ENCODE assay signal across 25 cellular contexts in genomic region chr1:155034318-155035208, GRCh38. TPM values are rescaled to one million over a fixed set of nuclear protein-coding genes. Genes with fewer than 3 reads are reported as not detected.
DNase-seq lines count a peak whose midpoint lies in the region; ATAC-seq and TF ChIP-seq lines count a peak whose summit lies in the region.
"Had no signal": no experiment of that assay in that cellular context is flagged by ENCODE, and none has a peak within 500 bp of the region (broad histone marks: within the 10 kb centered on the region; RNA-seq: fewer than 3 reads in every experiment).

No MANE protein-coding gene starts in this region.

- POLR2A ChIA-PET in RWPE1 (lab: Yijun Ruan, JAX; ENCODE audit: low non-redundant PET) = no interaction called here

- CTCF ChIA-PET in RWPE1 (lab: Yijun Ruan, JAX) = interaction anchor here (0.7 to 1.5 kb wide), 2 partner anchors 17 to 27 kb away, joined by 4 read pairs; no protein-coding TSS in a partner anchor

- no peak for DNase-seq in RWPE1 (ENCODE audit: low spot score)
- DNase-seq in endothelial cell (ENCODE audit: low spot score) = no peak
- no peak for DNase-seq in neural crest cell (ENCODE audit: low read depth, low spot score)
- DNase-seq in NOMO-1 treated with DMSO at 0.1 percent for 48 hours (lab: John Stamatoyannopoulos, UW; ENCODE audit: unreplicated experiment) = no peak
- no peak for DNase-seq in stimulated activated effector memory CD8-positive, alpha-beta T cell treated with anti-CD3 and anti-CD28 coated beads, Interleukin-12 subunit alpha, Interleukin-12 subunit beta, amount 100 ng/mL, for 72 hours (ENCODE audit: low spot score in 2 of 2)
- no peak for DNase-seq in RPMI8226
- DNase-seq: AML-193; CD4-positive, alpha-beta T cell; GM23248; H9; KG1; NCI-H1048; NCI-H1417; NCI-H1694; NCI-H2029 treated with DMSO at 0.1 percent for 48 hours; NCI-H526 treated with DMSO at 0.1 percent for 48 hours; SIG-M5 had no signal

- no peak for ATAC-seq in stimulated activated effector memory CD8-positive, alpha-beta T cell treated with anti-CD3 and anti-CD28 coated beads, Interleukin-12 subunit alpha, Interleukin-12 subunit beta, amount 100 ng/mL, for 72 hours
- ATAC-seq: A549, HepG2, Panc1 had no signal

- peak overlapping the region; percentile 39 for H3K27ac ChIP-seq in RWPE1
- H3K27ac ChIP-seq: A549; BLaER1 treated with 17β-estradiol and CSF1 and Interleukin-3, amounts not matched to agents 10 nM and 100 nM; GM23248; SK-N-MC had no signal

- H3K27ac Mint-ChIP-seq in endothelial cell (ENCODE audit: unreplicated experiment) = peak overlapping the region; percentile 14
- H3K27ac Mint-ChIP-seq in neural crest cell (ENCODE audit: unreplicated experiment) = peak overlapping the region; percentile 36
- no peak overlapping the region for H3K27ac Mint-ChIP-seq in stimulated activated effector memory CD8-positive, alpha-beta T cell treated with anti-CD3 and anti-CD28 coated beads, Interleukin-12 subunit alpha, Interleukin-12 subunit beta, amount 100 ng/mL, for 72 hours
- H3K27ac Mint-ChIP-seq: CD4-positive, alpha-beta T cell; H9 had no signal

- peaks cover 12% of the 10 kb centered on the region for H3K27me3 Mint-ChIP-seq in endothelial cell (ENCODE audit: unreplicated experiment)
- no peaks in the 10 kb centered on the region for H3K27me3 Mint-ChIP-seq in neural crest cell (ENCODE audit: low read depth)
- H3K27me3 Mint-ChIP-seq: CD4-positive, alpha-beta T cell had no signal

- H3K4me3 Mint-ChIP-seq in endothelial cell (ENCODE audit: unreplicated experiment) (peak overlapping the region; percentile 84), neural crest cell (no peak overlapping the region)
- H3K4me3 Mint-ChIP-seq in stimulated activated effector memory CD8-positive, alpha-beta T cell treated with anti-CD3 and anti-CD28 coated beads, Interleukin-12 subunit alpha, Interleukin-12 subunit beta, amount 100 ng/mL, for 72 hours = no peak overlapping the region
- H3K4me3 Mint-ChIP-seq: CD4-positive, alpha-beta T cell; H9 had no signal

- H3K36me3 Mint-ChIP-seq in endothelial cell (ENCODE audit: low read depth, unreplicated experiment) (peaks cover 4% of the 10 kb centered on the region), neural crest cell (ENCODE audit: low read depth) (no peaks in the 10 kb centered on the region)
- no peaks in the 10 kb centered on the region for H3K36me3 Mint-ChIP-seq in stimulated activated effector memory CD8-positive, alpha-beta T cell treated with anti-CD3 and anti-CD28 coated beads, Interleukin-12 subunit alpha, Interleukin-12 subunit beta, amount 100 ng/mL, for 72 hours

- H3K4me1 Mint-ChIP-seq in endothelial cell (ENCODE audit: unreplicated experiment) (peaks cover 54% of the 10 kb centered on the region), neural crest cell (no peaks in the 10 kb centered on the region)
- no peaks in the 10 kb centered on the region for H3K4me1 Mint-ChIP-seq in stimulated activated effector memory CD8-positive, alpha-beta T cell treated with anti-CD3 and anti-CD28 coated beads, Interleukin-12 subunit alpha, Interleukin-12 subunit beta, amount 100 ng/mL, for 72 hours

- TF ChIP-seq CTCF in RWPE1 (conservative IDR thresholded peaks at IDR 0.05; ENCODE audit: low read depth) (no peak), endothelial cell (IDR thresholded peaks at IDR 0.05; ENCODE audit: unreplicated experiment) (no peak), neural crest cell (conservative IDR thresholded peaks at IDR 0.05) (no peak)

- H3K9me3 Mint-ChIP-seq in endothelial cell (ENCODE audit: unreplicated experiment) (no peaks in the 10 kb centered on the region), neural crest cell (no peaks in the 10 kb centered on the region)
- no peaks in the 10 kb centered on the region for H3K9me3 Mint-ChIP-seq in stimulated activated effector memory CD8-positive, alpha-beta T cell treated with anti-CD3 and anti-CD28 coated beads, Interleukin-12 subunit alpha, Interleukin-12 subunit beta, amount 100 ng/mL, for 72 hours
- H3K9me3 Mint-ChIP-seq: CD4-positive, alpha-beta T cell; H9 had no signal

RNA-seq across cellular contexts. Expression of gene DCST1, which starts 0.9 kb away (rescaled TPM):
- total RNA-seq in endothelial cell (ENCODE audit: unreplicated experiment) (not detected), neural crest cell (not detected in 2 replicates)
- total RNA-seq: GM23248, H9, HepG2, HT1080, NCI-H460, OCI-LY7 had no signal

RNA-seq across cellular contexts. Expression of gene DCST2, which starts 1.0 kb away (rescaled TPM):
- 2.8 TPM for total RNA-seq in endothelial cell (ENCODE audit: unreplicated experiment)
- 1.3 and 3.4 TPM in 2 replicates for total RNA-seq in neural crest cell
- total RNA-seq: GM23248, HepG2 had no signal

RNA-seq across cellular contexts. Expression of gene ADAM15, which starts 16.6 kb away (rescaled TPM):
- total RNA-seq in endothelial cell (ENCODE audit: unreplicated experiment) (382 TPM), neural crest cell (82.2 and 85.1 TPM in 2 replicates)

RNA-seq across cellular contexts. Expression of gene EFNA4, which starts 29.0 kb away (rescaled TPM):
- 25.2 TPM for total RNA-seq in endothelial cell (ENCODE audit: unreplicated experiment)
- total RNA-seq in neural crest cell = 26.4 and 28.5 TPM in 2 replicates

RNA-seq across cellular contexts. Expression of gene ZBTB7B, which starts 32.0 kb away (rescaled TPM):
- total RNA-seq in endothelial cell (ENCODE audit: unreplicated experiment) = 23.3 TPM
- 5.9 and 6.9 TPM in 2 replicates for total RNA-seq in neural crest cell
